1 cellular context compared by ENCODE assay signal in genomic region chr9:127802576-127803443, GRCh38.
TF ChIP-seq lines count a peak whose summit lies in the region.

FPGS (plus strand) TSS chr9:127802882; CDS start chr9:127802925, 43 bp downstream.

TF ChIP-seq in HepG2, 621 proteins besides CTCF, POLR2A, EP300 and RAD21 (continued from another document and continues in another):
- TF ChIP-seq PAXIP1 (CRISPR knock-in tag; conservative IDR thresholded peaks at IDR 0.05) (peak; percentile 37; the same call in 1 of the 2 replicates), NBN (conservative IDR thresholded peaks at IDR 0.05) (no peak), SIN3B (IDR thresholded peaks at IDR 0.05; ENCODE audit: low read length) (no peak), ZNF768 (CRISPR knock-in tag; IDR thresholded peaks at IDR 0.05) (0 out of 2 replicates have a peak, but pooled peaks have one; percentile 16), ZNF468 (CRISPR knock-in tag; IDR thresholded peaks at IDR 0.05) (no peak), ELF3 (CRISPR knock-in tag; IDR thresholded peaks at IDR 0.05) (peak; percentile 64), DRAP1 (CRISPR knock-in tag; IDR thresholded peaks at IDR 0.05) (peak; percentile 38; the same call in 1 of the 2 replicates), ZBTB42 (CRISPR knock-in tag; IDR thresholded peaks at IDR 0.05) (peak; percentile 80; the same call in 1 of the 2 replicates), ELF4 (CRISPR knock-in tag; IDR thresholded peaks at IDR 0.05; ENCODE audit: borderline replicate concordance) (peak; percentile 75), SP1 (IDR thresholded peaks at IDR 0.05) (no peak), SP1 (CRISPR knock-in tag; IDR thresholded peaks at IDR 0.05) (peak; percentile 3; the same call in 1 of the 2 replicates), TFDP1 (CRISPR knock-in tag; IDR thresholded peaks at IDR 0.05; ENCODE audit: borderline replicate concordance) (peak; percentile 73; the same call in 1 of the 2 replicates), ZNF235 (CRISPR knock-in tag; IDR thresholded peaks at IDR 0.05; ENCODE audit: borderline replicate concordance) (peak; percentile 92; the same call in 1 of the 2 replicates), ATF2 (CRISPR knock-in tag; IDR thresholded peaks at IDR 0.05) (no peak), SMARCC2 (IDR thresholded peaks at IDR 0.05) (no peak), SMAD1 (CRISPR knock-in tag; IDR thresholded peaks at IDR 0.05; ENCODE audit: borderline replicate concordance, low read depth) (peak; percentile 53; the same call in 1 of the 2 replicates), REPIN1 (CRISPR knock-in tag; IDR thresholded peaks at IDR 0.05; ENCODE audit: borderline replicate concordance, low read depth) (peak; percentile 31; the same call in 1 of the 2 replicates), POLR2AphosphoS2 (IDR thresholded peaks at IDR 0.05; ENCODE audit: low read depth, low read length) (no peak), PRDM4 (CRISPR knock-in tag; IDR thresholded peaks at IDR 0.05; ENCODE audit: borderline replicate concordance) (no peak), ZNF510 (CRISPR knock-in tag; IDR thresholded peaks at IDR 0.05; ENCODE audit: low read depth) (no peak), ZNF790 (CRISPR knock-in tag; IDR thresholded peaks at IDR 0.05; ENCODE audit: borderline replicate concordance) (no peak), HNRNPUL1 (IDR thresholded peaks at IDR 0.05; ENCODE audit: low read depth, low read length) (no peak), FOXM1 (CRISPR knock-in tag; IDR thresholded peaks at IDR 0.05) (no peak), NFKBIZ (CRISPR knock-in tag; IDR thresholded peaks at IDR 0.05) (no peak), DPF2 (CRISPR knock-in tag; IDR thresholded peaks at IDR 0.05; ENCODE audit: borderline replicate concordance, low read depth) (no peak), NFRKB (IDR thresholded peaks at IDR 0.05) (no peak), BCL6 (CRISPR knock-in tag; IDR thresholded peaks at IDR 0.05) (no peak), MAFK (conservative IDR thresholded peaks at IDR 0.05 in 1 of 2, IDR thresholded peaks at IDR 0.05 in 1 of 2; ENCODE audit: low read length in 2 of 2) (no peak), FLYWCH1 (CRISPR knock-in tag; IDR thresholded peaks at IDR 0.05) (0 out of 2 replicates have a peak, but pooled peaks have one; percentile 68), ZBTB8A (CRISPR knock-in tag; IDR thresholded peaks at IDR 0.05; ENCODE audit: borderline replicate concordance, low read depth) (no peak), SCMH1 (CRISPR knock-in tag; IDR thresholded peaks at IDR 0.05; ENCODE audit: borderline replicate concordance) (no peak), ZBTB40 (IDR thresholded peaks at IDR 0.05) (no peak), ZBTB40 (CRISPR knock-in tag; IDR thresholded peaks at IDR 0.05) (peak; percentile 63), HOXD1 (CRISPR knock-in tag; IDR thresholded peaks at IDR 0.05) (no peak), GABPB1 (CRISPR knock-in tag; IDR thresholded peaks at IDR 0.05) (peak; percentile 86), ETV6 (CRISPR knock-in tag; conservative IDR thresholded peaks at IDR 0.05) (peak; percentile 65; the same call in 1 of the 2 replicates), ZNF512B (CRISPR knock-in tag; IDR thresholded peaks at IDR 0.05; ENCODE audit: borderline replicate concordance) (no peak)
